24 cellular contexts compared by ENCODE assay signal in genomic region chr2:70902579-70902978, GRCh38. TPM values are rescaled to one million over a fixed set of nuclear protein-coding genes. Genes with fewer than 3 reads are reported as not detected.
DNase-seq lines count a peak whose midpoint lies in the region; ATAC-seq, FAIRE-seq and TF ChIP-seq lines count a peak whose summit lies in the region.
"Had no signal": no experiment of that assay in that cellular context is flagged by ENCODE, and none has a peak within 500 bp of the region (broad histone marks: within the 10 kb centered on the region; RNA-seq: fewer than 3 reads in every experiment).

No MANE protein-coding gene starts in this region.

- H3K4me1 ChIP-seq in HepG2 (ENCODE audit: insufficient read depth, low read length) (peaks cover 43% of the 10 kb centered on the region), right lobe of liver (peaks cover 0 to 20% (median 0%) of the 10 kb centered on the region in 4 donors), kidney (ENCODE audit: control insufficient read depth in 1 of 2, insufficient read depth in 1 of 2, low read depth in 1 of 2, low read length in 2 of 2) (peaks cover 0 to 13% of the 10 kb centered on the region in 2 donors)
- peaks cover 0 to 22% of the 10 kb centered on the region in 2 donors for H3K4me1 ChIP-seq in naive thymus-derived CD4-positive, alpha-beta T cell (ENCODE audit: control insufficient read depth in 2 of 2, insufficient read depth in 2 of 2, low read length in 2 of 2)

- peak overlapping the region; percentile 99 for H3K27ac Mint-ChIP-seq in chondrocyte (ENCODE audit: unreplicated experiment)
- no peak overlapping the region for H3K27ac Mint-ChIP-seq in naive thymus-derived CD4-positive, alpha-beta T cell
- H3K27ac Mint-ChIP-seq in type B pancreatic cell = no peak overlapping the region
- H3K27ac Mint-ChIP-seq: H9 had no signal

- 93% methylated on average over 2 of the region's 2 CpGs for WGBS in HepG2 (ENCODE audit: low lambda C conversion rate)
- WGBS in right lobe of liver (ENCODE audit: insufficient coverage, low coverage, low lambda C conversion rate, missing lambda C conversion rate) = 100% methylated on average over 1 of the region's 2 CpGs

- TF ChIP-seq RAD21 in HepG2 (CRISPR knock-in tag; IDR thresholded peaks at IDR 0.05) = no peak

- H3K4me1 Mint-ChIP-seq in chondrocyte (ENCODE audit: low read depth) (peaks cover 23% of the 10 kb centered on the region), type B pancreatic cell (ENCODE audit: unreplicated experiment) (peaks cover 16% of the 10 kb centered on the region)
- H3K4me1 Mint-ChIP-seq in naive thymus-derived CD4-positive, alpha-beta T cell = peaks cover 20 to 53% (median 40%) of the 10 kb centered on the region in 7 donors

- no peaks in the 10 kb centered on the region for H3K9me3 ChIP-seq in HepG2 (ENCODE audit: low read length)
- no peaks in the 10 kb centered on the region for H3K9me3 ChIP-seq in right lobe of liver
- no peaks in the 10 kb centered on the region for H3K9me3 ChIP-seq in naive thymus-derived CD4-positive, alpha-beta T cell (ENCODE audit: control insufficient read depth in 2 of 3, low read length in 3 of 3)
- H3K9me3 ChIP-seq in kidney (ENCODE audit: control insufficient read depth in 1 of 2, low read length in 2 of 2) = no peaks in the 10 kb centered on the region
- H3K9me3 ChIP-seq: left ventricle myocardium inferior, ovary, thoracic aorta had no signal

- H3K9me3 Mint-ChIP-seq in chondrocyte (ENCODE audit: low read depth) (no peaks in the 10 kb centered on the region), type B pancreatic cell (no peaks in the 10 kb centered on the region)
- peaks cover 0 to 4% (median 0%) of the 10 kb centered on the region in 11 donors for H3K9me3 Mint-ChIP-seq in naive thymus-derived CD4-positive, alpha-beta T cell

- CTCF ChIA-PET in HepG2 (lab: Yijun Ruan, JAX; ENCODE audit: low intra/inter-chr PET ratio, low total read pairs) = no interaction called here
- CTCF ChIA-PET in naive thymus-derived CD4-positive, alpha-beta T cell (lab: Charles Lee) = no interaction called here

- H3K27me3 ChIP-seq in HepG2 (ENCODE audit: control insufficient read depth in 1 of 2, insufficient read depth in 2 of 2, low read length in 2 of 2) (peaks cover 3 to 22% of the 10 kb centered on the region in 2 experiments; a peak in 4 of 5 replicates), right lobe of liver (peaks cover 5 to 40% of the 10 kb centered on the region in 2 donors)
- peaks cover 3 to 44% of the 10 kb centered on the region in 2 donors for H3K27me3 ChIP-seq in naive thymus-derived CD4-positive, alpha-beta T cell (ENCODE audit: control insufficient read depth in 2 of 2, insufficient read depth in 2 of 2, low read length in 2 of 2)
- H3K27me3 ChIP-seq: ovary had no signal

- H3K4me2 ChIP-seq in HepG2 (ENCODE audit: low read depth, low read length) = peak overlapping the region; percentile 99

- TF ChIP-seq POLR2A in HepG2 (IDR thresholded peaks at IDR 0.05; ENCODE audit: insufficient read depth in 1 of 2, low read depth in 2 of 2, low read length in 2 of 2) = no peak
- no peak for TF ChIP-seq POLR2A in right lobe of liver (IDR thresholded peaks at IDR 0.05)

- H3K4me3 ChIP-seq in HepG2 (replicated peaks in 1 of 3; ENCODE audit: insufficient read depth in 1 of 3, low read depth in 2 of 3, low read length in 3 of 3) (peak overlapping the region in 2 of 3 experiments; percentile 89; a peak in 2 of 6 replicates), right lobe of liver (no peak overlapping the region), kidney (ENCODE audit: low read length in 2 of 2) (no peak overlapping the region)
- no peak overlapping the region for H3K4me3 ChIP-seq in naive thymus-derived CD4-positive, alpha-beta T cell (ENCODE audit: low read length)
- H3K4me3 ChIP-seq: GM12878 had no signal

- H2AFZ ChIP-seq in HepG2 (ENCODE audit: low read length) = no peak overlapping the region

- no peaks in the 10 kb centered on the region for H4K20me1 ChIP-seq in HepG2 (ENCODE audit: insufficient read depth, low read length)

- DNase-seq in HepG2 (ENCODE audit: low spot score) (no peak), right lobe of liver (no peak), chondrocyte (ENCODE audit: low spot score) (no peak), type B pancreatic cell (ENCODE audit: extremely low spot score, unreplicated experiment) (peak; percentile 45), RPMI8226 (no peak), kidney (no peak)
- no peak for DNase-seq in naive thymus-derived CD4-positive, alpha-beta T cell
- no peak for DNase-seq in activated CD4-positive, alpha-beta T cell treated with anti-CD3 and anti-CD28 coated beads for 48 hours
- DNase-seq: effector CD8-positive, alpha-beta T cell; foreskin melanocyte; H9; hypothalamus; left ventricle myocardium inferior; NCI-H69; ovary; stimulated activated CD4-positive, alpha-beta T cell treated with anti-CD3 and anti-CD28 coated beads, Interleukin-15, amount 100 ng/mL, for 24 hours; stimulated activated naive CD8-positive, alpha-beta T cell treated with anti-CD3 and anti-CD28 coated beads, Interleukin-15, Interleukin-2, amounts not matched to agents 100 U/mL and 50 U/mL, for 24 hours had no signal

- POLR2A ChIA-PET in HepG2 (lab: Yijun Ruan, JAX) = interaction anchor here (0.8 to 1.0 kb wide), 2 partner anchors 15 to 96 kb away, joined by 3 to 4 read pairs; no protein-coding TSS in a partner anchor
- POLR2A ChIA-PET in naive thymus-derived CD4-positive, alpha-beta T cell (lab: Charles Lee) = no interaction called here

- H3K27ac ChIP-seq in HepG2 (ENCODE audit: extremely low read length, insufficient read depth, low read length) (no peak overlapping the region), right lobe of liver (no peak overlapping the region), kidney (ENCODE audit: low read depth in 2 of 2, low read length in 2 of 2) (no peak overlapping the region)
- no peak overlapping the region for H3K27ac ChIP-seq in naive thymus-derived CD4-positive, alpha-beta T cell (ENCODE audit: low read depth, low read length)
- H3K27ac ChIP-seq: C4-2B, HL-60, left ventricle myocardium inferior, ovary, thoracic aorta had no signal

- FAIRE-seq in HepG2 (lab: Jason Lieb, UNC) (no peak), kidney (lab: Jason Lieb, UNC) (no peak)
- FAIRE-seq: D721Med, GM12878 had no signal

- H3K36me3 ChIP-seq in HepG2 (replicated peaks in 1 of 2; ENCODE audit: control insufficient read depth in 1 of 2, insufficient read depth in 2 of 2, low read length in 2 of 2) = no peaks in the 10 kb centered on the region; a peak in 2 of 5 replicates
- H3K36me3 ChIP-seq in right lobe of liver = no peaks in the 10 kb centered on the region
- no peaks in the 10 kb centered on the region for H3K36me3 ChIP-seq in naive thymus-derived CD4-positive, alpha-beta T cell (ENCODE audit: control insufficient read depth in 2 of 3, insufficient read depth in 3 of 3, low read length in 3 of 3)
- H3K36me3 ChIP-seq in kidney (ENCODE audit: control insufficient read depth in 1 of 2, insufficient read depth in 2 of 2, low read length in 2 of 2) = no peaks in the 10 kb centered on the region
- H3K36me3 ChIP-seq: left ventricle myocardium inferior, ovary, thoracic aorta had no signal

- H3K36me3 Mint-ChIP-seq in chondrocyte (ENCODE audit: low read depth) (no peaks in the 10 kb centered on the region), type B pancreatic cell (peaks cover 7% of the 10 kb centered on the region)
- H3K36me3 Mint-ChIP-seq in naive thymus-derived CD4-positive, alpha-beta T cell = peaks cover 0 to 5% (median 0%) of the 10 kb centered on the region in 5 donors

- TF ChIP-seq CTCF in HepG2 (CRISPR knock-in tag; IDR thresholded peaks at IDR 0.05) = no peak
- no peak for TF ChIP-seq CTCF in right lobe of liver (IDR thresholded peaks at IDR 0.05)
- TF ChIP-seq CTCF in chondrocyte (IDR thresholded peaks at IDR 0.05) = no peak
- TF ChIP-seq CTCF in type B pancreatic cell (conservative IDR thresholded peaks at IDR 0.05) = no peak
- TF ChIP-seq CTCF in kidney (IDR thresholded peaks at IDR 0.05; ENCODE audit: borderline replicate concordance, extremely low read depth, insufficient read depth) = no peak

- intact Hi-C loops in HepG2 (cut with micrococcal nuclease; ENCODE audit: unreplicated experiment) (no loop called here), right lobe of liver (cut with DNase I) (no loop called here), kidney (cut with DNase I) (no loop called here)
- intact Hi-C loops in naive thymus-derived CD4-positive, alpha-beta T cell (cut with micrococcal nuclease) = no loop called here

- H3K4me3 Mint-ChIP-seq in chondrocyte (ENCODE audit: unreplicated experiment) (peak overlapping the region; percentile 98), type B pancreatic cell (peak overlapping the region; percentile 94)
- peak overlapping the region in 9 of 10 donors; percentile 7 to 87 (median 67) for H3K4me3 Mint-ChIP-seq in naive thymus-derived CD4-positive, alpha-beta T cell

- no peak for ATAC-seq in HepG2
- ATAC-seq in right lobe of liver = no peak
- no peak for ATAC-seq in naive thymus-derived CD4-positive, alpha-beta T cell
- ATAC-seq: GM12878; sciatic nerve; stimulated activated naive CD8-positive, alpha-beta T cell treated with anti-CD3 and anti-CD28 coated beads, Interleukin-15, Interleukin-2, amounts not matched to agents 100 U/mL and 50 U/mL, for 24 hours had no signal

- H3K9ac ChIP-seq in HepG2 (ENCODE audit: insufficient read depth, low read depth, low read length) (peak overlapping the region; percentile 78; the same call in 1 of the 2 replicates), kidney (ENCODE audit: low read length in 2 of 2) (no peak overlapping the region)

- BruUV-seq in HepG2 (replicated peaks; lab: Mats Ljungman, UMichigan) = TSS peak; percentile 40

- in situ Hi-C loops in HepG2 (cut with HindIII; ENCODE audit: extremely low pct_ligation_motif_present, low pct_unique_long_range_greater_than_20kb) = no loop called here

- peaks cover 18% of the 10 kb centered on the region for H3K79me2 ChIP-seq in HepG2 (ENCODE audit: insufficient read depth, low read length)

- H3K27me3 Mint-ChIP-seq in chondrocyte (ENCODE audit: low read depth) (peaks cover 24% of the 10 kb centered on the region), type B pancreatic cell (peaks cover 96% of the 10 kb centered on the region)
- H3K27me3 Mint-ChIP-seq in naive thymus-derived CD4-positive, alpha-beta T cell = peaks cover 86 to 95% (median 90%) of the 10 kb centered on the region in 5 donors

- TF ChIP-seq EP300 in HepG2 (IDR thresholded peaks at IDR 0.05; ENCODE audit: low read depth in 2 of 2, low read length in 2 of 2) (no peak), HepG2 (CRISPR knock-in tag; IDR thresholded peaks at IDR 0.05; ENCODE audit: borderline replicate concordance) (no peak)

RNA-seq across cellular contexts. Expression of gene VAX2, which starts 2.2 kb away (rescaled TPM):
- total RNA-seq in HepG2 (2016; rRNA removed; fragmentation: Illumina TruSeq; extraction: Trizol) (3.9 and 4.1 TPM in 2 replicates), right lobe of liver (not detected), chondrocyte (4.5 to 5.1 TPM (median 5.0 TPM) in 3 replicates), type B pancreatic cell (ENCODE audit: low replicate concordance) (1.2 and 1.3 TPM in 2 replicates), kidney (2.6 TPM)
- 3.0 and 3.9 TPM in 2 replicates for total RNA-seq in HepG2 (2016; cell fraction: cytosol; rRNA removed; fragmentation: Illumina TruSeq; extraction: Trizol; ENCODE audit: low read depth)
- total RNA-seq in HepG2 (2016; cell fraction: insoluble cytoplasmic fraction; rRNA removed; fragmentation: Illumina TruSeq; extraction: Trizol) = 3.6 and 4.7 TPM in 2 replicates
- 3.2 and 4.6 TPM in 2 replicates for total RNA-seq in HepG2 (2016; cell fraction: membrane; rRNA removed; fragmentation: Illumina TruSeq; extraction: Trizol)
- 2.9 and 3.6 TPM in 2 replicates for total RNA-seq in HepG2 (2016; cell fraction: nucleus; rRNA removed; fragmentation: Illumina TruSeq; extraction: Trizol)
- polyA plus RNA-seq in HepG2 (2011; rRNA removed) (2.1 and 3.0 TPM in 2 replicates), kidney (ENCODE audit: insufficient read depth, low read depth, low replicate concordance) (0.71 TPM)
- polyA plus RNA-seq in HepG2 (2011; cell fraction: cytosol; rRNA removed) = 0.96 and 1.5 TPM in 2 replicates
- polyA plus RNA-seq in HepG2 (2011; cell fraction: nucleus; rRNA removed) = 12.7 and 15.3 TPM in 2 replicates
- 1.0 and 1.3 TPM in 2 replicates for polyA plus RNA-seq in HepG2 (2012)
- 4.8 and 4.9 TPM in 2 replicates for polyA plus RNA-seq in HepG2 (2016; cell fraction: cytosol; fragmentation: Illumina TruSeq; extraction: Trizol; ENCODE audit: low read depth)
- polyA plus RNA-seq in HepG2 (2016; cell fraction: insoluble cytoplasmic fraction; fragmentation: Illumina TruSeq; extraction: Trizol; ENCODE audit: low read depth) = 4.6 and 5.5 TPM in 2 replicates
- polyA plus RNA-seq in HepG2 (2016; cell fraction: membrane; fragmentation: Illumina TruSeq; extraction: Trizol; ENCODE audit: low read depth) = 4.6 and 5.0 TPM in 2 replicates
- 6.7 and 8.7 TPM in 2 replicates for polyA plus RNA-seq in HepG2 (2016; cell fraction: nucleus; fragmentation: Illumina TruSeq; extraction: Trizol; ENCODE audit: insufficient read depth, low read depth)
- polyA minus RNA-seq in HepG2 (2011; rRNA and poly(A)+ RNA removed; ENCODE audit: low replicate concordance) = 1.1 TPM in 1 of 2 replicates, not detected in the other
- 0.59 and 1.1 TPM in 2 replicates for polyA minus RNA-seq in HepG2 (2011; cell fraction: cytosol; rRNA and poly(A)+ RNA removed)
- 3.0 and 3.3 TPM in 2 replicates for polyA minus RNA-seq in HepG2 (2011; cell fraction: nucleus; rRNA and poly(A)+ RNA removed)
- not detected for total RNA-seq in naive thymus-derived CD4-positive, alpha-beta T cell
- polyA plus RNA-seq in naive thymus-derived CD4-positive, alpha-beta T cell = not detected
- total RNA-seq: GM12878, H9, mononuclear cell had no signal
- polyA plus RNA-seq: GM12878 had no signal

RNA-seq across cellular contexts. Expression of gene ATP6V1B1, which starts 33.1 kb away (rescaled TPM):
- total RNA-seq in HepG2 (2016; rRNA removed; fragmentation: Illumina TruSeq; extraction: Trizol) (0.58 TPM in 1 of 2 replicates, not detected in the other), right lobe of liver (under 1 TPM in 1 of 6 experiments, not detected in 5; 0.44 TPM), chondrocyte (3.7 to 5.0 TPM (median 3.9 TPM) in 3 replicates), type B pancreatic cell (ENCODE audit: low replicate concordance) (6.3 and 8.6 TPM in 2 replicates), kidney (37.9 TPM)
- not detected in 2 replicates for total RNA-seq in HepG2 (2016; cell fraction: cytosol; rRNA removed; fragmentation: Illumina TruSeq; extraction: Trizol; ENCODE audit: low read depth)
- 0.37 and 1.5 TPM in 2 replicates for total RNA-seq in HepG2 (2016; cell fraction: insoluble cytoplasmic fraction; rRNA removed; fragmentation: Illumina TruSeq; extraction: Trizol)
- not detected in 2 replicates for total RNA-seq in HepG2 (2016; cell fraction: membrane; rRNA removed; fragmentation: Illumina TruSeq; extraction: Trizol)
- 2.3 and 2.4 TPM in 2 replicates for total RNA-seq in HepG2 (2016; cell fraction: nucleus; rRNA removed; fragmentation: Illumina TruSeq; extraction: Trizol)
- polyA plus RNA-seq in HepG2 (2011; rRNA removed) (1.6 and 1.8 TPM in 2 replicates), kidney (ENCODE audit: insufficient read depth, low read depth, low replicate concordance) (400 TPM)
- 0.21 and 0.30 TPM in 2 replicates for polyA plus RNA-seq in HepG2 (2011; cell fraction: cytosol; rRNA removed)
- 24.4 and 25.8 TPM in 2 replicates for polyA plus RNA-seq in HepG2 (2011; cell fraction: nucleus; rRNA removed)
- 1.7 and 2.1 TPM in 2 replicates for polyA plus RNA-seq in HepG2 (2012)
- 0.07 and 0.08 TPM in 2 replicates for polyA plus RNA-seq in HepG2 (2016; cell fraction: cytosol; fragmentation: Illumina TruSeq; extraction: Trizol; ENCODE audit: low read depth)
- 0.31 TPM in 1 of 2 replicates, not detected in the other for polyA plus RNA-seq in HepG2 (2016; cell fraction: insoluble cytoplasmic fraction; fragmentation: Illumina TruSeq; extraction: Trizol; ENCODE audit: low read depth)
- 0.12 TPM in 1 of 2 replicates, not detected in the other for polyA plus RNA-seq in HepG2 (2016; cell fraction: membrane; fragmentation: Illumina TruSeq; extraction: Trizol; ENCODE audit: low read depth)
- 7.8 and 11.0 TPM in 2 replicates for polyA plus RNA-seq in HepG2 (2016; cell fraction: nucleus; fragmentation: Illumina TruSeq; extraction: Trizol; ENCODE audit: insufficient read depth, low read depth)
- polyA minus RNA-seq in HepG2 (2011; rRNA and poly(A)+ RNA removed; ENCODE audit: low replicate concordance) = 0.18 TPM in 1 of 2 replicates, not detected in the other
- not detected in 2 replicates for polyA minus RNA-seq in HepG2 (2011; cell fraction: cytosol; rRNA and poly(A)+ RNA removed)
- polyA minus RNA-seq in HepG2 (2011; cell fraction: nucleus; rRNA and poly(A)+ RNA removed) = 1.5 and 3.5 TPM in 2 replicates
- total RNA-seq in naive thymus-derived CD4-positive, alpha-beta T cell = not detected
- polyA plus RNA-seq in naive thymus-derived CD4-positive, alpha-beta T cell = not detected
- total RNA-seq: GM12878, H9, left ventricle myocardium inferior, mononuclear cell had no signal
- polyA plus RNA-seq: GM12878 had no signal

Comparison
In these comparisons a context has a peak if more than half of its experiments do, and no peak if none do; other contexts are left out.
1. H3K4me3 ChIP-seq: peak in HepG2 (2 of 3); none in right lobe of liver (0 of 3), naive thymus-derived CD4-positive, alpha-beta T cell (single experiment) and kidney (0 of 2).
2. Peak in every context shown above with its lines, with median percentiles within 50 percentile points of each other: H3K4me3 Mint-ChIP-seq.